Comparison of ENCODE assay signal across 8 cellular contexts in genomic region chr10:71598673-71599072, GRCh38.
DNase-seq lines count a peak whose midpoint lies in the region; ATAC-seq, FAIRE-seq and TF ChIP-seq lines count a peak whose summit lies in the region.

No MANE protein-coding gene starts in this region.

- H3K23ac ChIP-seq in mesenchymal stem cell (ENCODE audit: low read length in 2 of 2) = no peak overlapping the region

- no peak overlapping the region for H4K91ac ChIP-seq in mesenchymal stem cell (ENCODE audit: low read length)

- peaks cover 51% of the 10 kb centered on the region for H3K4me1 Mint-ChIP-seq in dendritic cell treated with granulocyte-macrophage colony-stimulating factor and Interleukin-4, amounts not matched to agents 40 ng/mL and 50 ng/mL, for 4 days (ENCODE audit: low read depth)
- peaks cover 5 to 10% of the 10 kb centered on the region in 2 donors for H3K4me1 Mint-ChIP-seq in stimulated activated naive B cell treated with anti-CD40 and anti-IgM and Interleukin-4, amounts not matched to agents 10 μg/mL and 1 μg/mL and 100 μg/mL, for 72 hours

- 63% methylated on average over 6 of the region's 8 CpGs for WGBS in mesenchymal stem cell

- H3K9me3 ChIP-seq in mesenchymal stem cell (ENCODE audit: control insufficient read depth, low read length) = no peaks in the 10 kb centered on the region

- DNase-seq in HUDEP-2 (lab: John Stamatoyannopoulos, UW; ENCODE audit: unreplicated experiment in 76 of 76) (peak in 52 of 76 experiments; percentile 8 to 70 (median 34)), mesenchymal stem cell (no peak), GM12891 (ENCODE audit: insufficient read length, low spot score) (no peak), NCI-H526 (lab: John Stamatoyannopoulos, UW) (no peak)
- no peak for DNase-seq in activated effector memory CD4-positive, alpha-beta T cell treated with anti-CD3 and anti-CD28 coated beads, Interleukin-2, amount 50 U/mL, for 16 hours
- no peak for DNase-seq in stimulated activated naive B cell treated with anti-CD40 and anti-IgM and Interleukin-4, amounts not matched to agents 10 μg/mL and 1 μg/mL and 100 μg/mL, for 72 hours

- H3K27ac ChIP-seq in mesenchymal stem cell (ENCODE audit: low read length, poor library complexity, severe bottlenecking) = no peak overlapping the region
- H3K27ac ChIP-seq in temporal lobe (ENCODE audit: low read depth, low read length) = peak overlapping the region; percentile 77

- H3K27me3 Mint-ChIP-seq in dendritic cell treated with granulocyte-macrophage colony-stimulating factor and Interleukin-4, amounts not matched to agents 40 ng/mL and 50 ng/mL, for 4 days = no peaks in the 10 kb centered on the region
- H3K27me3 Mint-ChIP-seq in stimulated activated naive B cell treated with anti-CD40 and anti-IgM and Interleukin-4, amounts not matched to agents 10 μg/mL and 1 μg/mL and 100 μg/mL, for 72 hours = peaks cover 0 to 6% of the 10 kb centered on the region in 2 donors

- no peak overlapping the region for H4K8ac ChIP-seq in mesenchymal stem cell (ENCODE audit: low read length)

- H2BK120ac ChIP-seq in mesenchymal stem cell (ENCODE audit: low read depth, low read length) = no peak overlapping the region

- H2BK15ac ChIP-seq in mesenchymal stem cell (ENCODE audit: low read depth, poor library complexity, severe bottlenecking) = no peak overlapping the region

- H3K79me1 ChIP-seq in mesenchymal stem cell (replicated peaks; ENCODE audit: low read length, poor library complexity, severe bottlenecking) = no peaks in the 10 kb centered on the region

- no peak overlapping the region for H3K18ac ChIP-seq in mesenchymal stem cell (ENCODE audit: low read depth in 1 of 2, low read length in 2 of 2)

- no peaks in the 10 kb centered on the region for H3K27me3 ChIP-seq in mesenchymal stem cell (ENCODE audit: control insufficient read depth in 1 of 2, insufficient read depth in 1 of 2, low read length in 2 of 2)

- H3K36me3 ChIP-seq in mesenchymal stem cell (ENCODE audit: control insufficient read depth in 1 of 2, insufficient read depth in 2 of 2, low read depth in 1 of 2, low read length in 2 of 2) = no peaks in the 10 kb centered on the region

- no peak overlapping the region for H3K14ac ChIP-seq in mesenchymal stem cell (ENCODE audit: low read length in 2 of 2)

- no peaks in the 10 kb centered on the region for H3K36me3 Mint-ChIP-seq in dendritic cell treated with granulocyte-macrophage colony-stimulating factor and Interleukin-4, amounts not matched to agents 40 ng/mL and 50 ng/mL, for 4 days (ENCODE audit: low read depth)
- H3K36me3 Mint-ChIP-seq in stimulated activated naive B cell treated with anti-CD40 and anti-IgM and Interleukin-4, amounts not matched to agents 10 μg/mL and 1 μg/mL and 100 μg/mL, for 72 hours = no peaks in the 10 kb centered on the region

- no peak overlapping the region for H2AFZ ChIP-seq in mesenchymal stem cell (ENCODE audit: low read depth, low read length)

- H3K27ac Mint-ChIP-seq in dendritic cell treated with granulocyte-macrophage colony-stimulating factor and Interleukin-4, amounts not matched to agents 40 ng/mL and 50 ng/mL, for 4 days = peak overlapping the region; percentile 97
- no peak overlapping the region for H3K27ac Mint-ChIP-seq in stimulated activated naive B cell treated with anti-CD40 and anti-IgM and Interleukin-4, amounts not matched to agents 10 μg/mL and 1 μg/mL and 100 μg/mL, for 72 hours

- no peak overlapping the region for H3K4me2 ChIP-seq in mesenchymal stem cell (ENCODE audit: low read length, poor library complexity, severe bottlenecking)

- no peak overlapping the region for H3K4ac ChIP-seq in mesenchymal stem cell (ENCODE audit: low read depth in 1 of 2, low read length in 2 of 2)

- peaks cover 3% of the 10 kb centered on the region for H3K4me1 ChIP-seq in mesenchymal stem cell (ENCODE audit: control insufficient read depth, insufficient read depth, low read depth, low read length)

- no peak overlapping the region for H2BK5ac ChIP-seq in mesenchymal stem cell (ENCODE audit: low read depth, low read length, poor library complexity, severe bottlenecking)

- no peak overlapping the region for H3K4me3 Mint-ChIP-seq in dendritic cell treated with granulocyte-macrophage colony-stimulating factor and Interleukin-4, amounts not matched to agents 40 ng/mL and 50 ng/mL, for 4 days
- no peak overlapping the region for H3K4me3 Mint-ChIP-seq in stimulated activated naive B cell treated with anti-CD40 and anti-IgM and Interleukin-4, amounts not matched to agents 10 μg/mL and 1 μg/mL and 100 μg/mL, for 72 hours

- H3K9me3 Mint-ChIP-seq in dendritic cell treated with granulocyte-macrophage colony-stimulating factor and Interleukin-4, amounts not matched to agents 40 ng/mL and 50 ng/mL, for 4 days = no peaks in the 10 kb centered on the region
- H3K9me3 Mint-ChIP-seq in stimulated activated naive B cell treated with anti-CD40 and anti-IgM and Interleukin-4, amounts not matched to agents 10 μg/mL and 1 μg/mL and 100 μg/mL, for 72 hours = no peaks in the 10 kb centered on the region

- no peak for FAIRE-seq in GM12891 (lab: Jason Lieb, UNC)

- intact Hi-C loops in dendritic cell treated with granulocyte-macrophage colony-stimulating factor and Interleukin-4, amounts not matched to agents 40 ng/mL and 50 ng/mL, for 4 days (cut with micrococcal nuclease) = no loop called here

- peak overlapping the region; percentile 87 for H3K9ac ChIP-seq in mesenchymal stem cell (ENCODE audit: low read length)

- TF ChIP-seq POLR2A in GM12891 (IDR thresholded peaks at IDR 0.05; ENCODE audit: low read depth, low read length) = no peak

- H2AK5ac ChIP-seq in mesenchymal stem cell (ENCODE audit: low read length, severe bottlenecking) = no peak overlapping the region

- no peak for ATAC-seq in stimulated activated naive B cell treated with anti-CD40 and anti-IgM and Interleukin-4, amounts not matched to agents 10 μg/mL and 1 μg/mL and 100 μg/mL, for 72 hours (replicated peaks)

- no peak overlapping the region for H2BK12ac ChIP-seq in mesenchymal stem cell (ENCODE audit: low read length in 2 of 2)

- H3K4me3 ChIP-seq in mesenchymal stem cell (ENCODE audit: insufficient read depth in 1 of 2, low read depth in 1 of 2, low read length in 2 of 2) = peak overlapping the region in 1 of 2 experiments; percentile 45

TF ChIP-seq in GM12891, 5 proteins besides CTCF, POLR2A, EP300 and RAD21:
- TF ChIP-seq SPI1 (IDR thresholded peaks at IDR 0.05; ENCODE audit: low read depth, low read length) = no peak
- no peak for TF ChIP-seq PAX5 (IDR thresholded peaks at IDR 0.05; ENCODE audit: insufficient read depth, low read length, severe bottlenecking)
- TF ChIP-seq TAF1 (IDR thresholded peaks at IDR 0.05; ENCODE audit: low read depth, low read length) = no peak

Comparison
In these comparisons a context has a peak if more than half of its experiments do, and no peak if none do; other contexts are left out.
1. DNase-seq: peak in HUDEP-2 (52 of 76); none in mesenchymal stem cell (single experiment), activated effector memory CD4-positive, alpha-beta T cell treated with anti-CD3 and anti-CD28 coated beads, Interleukin-2, amount 50 U/mL, for 16 hours (single experiment), GM12891 (single experiment), NCI-H526 (0 of 2) and stimulated activated naive B cell treated with anti-CD40 and anti-IgM and Interleukin-4, amounts not matched to agents 10 μg/mL and 1 μg/mL and 100 μg/mL, for 72 hours (single experiment).